1 cellular context compared by ENCODE assay signal in the genomic region with DNA sequence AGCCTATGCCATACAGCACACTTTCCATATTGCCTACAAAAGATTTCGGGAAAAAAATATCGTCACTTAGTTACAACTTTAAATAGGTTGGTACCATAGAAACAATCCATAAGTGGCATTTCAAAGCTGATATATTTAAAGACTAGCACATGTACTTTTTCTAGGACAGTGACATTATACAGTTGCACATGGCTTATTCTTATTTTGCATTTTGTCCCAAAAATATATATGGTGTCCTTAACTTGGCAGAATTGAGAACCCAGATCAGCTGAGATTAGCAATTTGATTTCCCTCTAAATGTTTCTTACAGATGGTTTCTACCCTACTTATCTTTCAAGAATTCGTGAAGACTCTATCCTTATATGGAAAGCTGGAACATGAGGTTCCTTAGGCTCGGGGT.
TF ChIP-seq lines count a peak whose summit lies in the region.

No MANE protein-coding gene starts in this region.

TF ChIP-seq in K562, 482 proteins besides CTCF, POLR2A, EP300 and RAD21:
- TF ChIP-seq, protein P1, sequence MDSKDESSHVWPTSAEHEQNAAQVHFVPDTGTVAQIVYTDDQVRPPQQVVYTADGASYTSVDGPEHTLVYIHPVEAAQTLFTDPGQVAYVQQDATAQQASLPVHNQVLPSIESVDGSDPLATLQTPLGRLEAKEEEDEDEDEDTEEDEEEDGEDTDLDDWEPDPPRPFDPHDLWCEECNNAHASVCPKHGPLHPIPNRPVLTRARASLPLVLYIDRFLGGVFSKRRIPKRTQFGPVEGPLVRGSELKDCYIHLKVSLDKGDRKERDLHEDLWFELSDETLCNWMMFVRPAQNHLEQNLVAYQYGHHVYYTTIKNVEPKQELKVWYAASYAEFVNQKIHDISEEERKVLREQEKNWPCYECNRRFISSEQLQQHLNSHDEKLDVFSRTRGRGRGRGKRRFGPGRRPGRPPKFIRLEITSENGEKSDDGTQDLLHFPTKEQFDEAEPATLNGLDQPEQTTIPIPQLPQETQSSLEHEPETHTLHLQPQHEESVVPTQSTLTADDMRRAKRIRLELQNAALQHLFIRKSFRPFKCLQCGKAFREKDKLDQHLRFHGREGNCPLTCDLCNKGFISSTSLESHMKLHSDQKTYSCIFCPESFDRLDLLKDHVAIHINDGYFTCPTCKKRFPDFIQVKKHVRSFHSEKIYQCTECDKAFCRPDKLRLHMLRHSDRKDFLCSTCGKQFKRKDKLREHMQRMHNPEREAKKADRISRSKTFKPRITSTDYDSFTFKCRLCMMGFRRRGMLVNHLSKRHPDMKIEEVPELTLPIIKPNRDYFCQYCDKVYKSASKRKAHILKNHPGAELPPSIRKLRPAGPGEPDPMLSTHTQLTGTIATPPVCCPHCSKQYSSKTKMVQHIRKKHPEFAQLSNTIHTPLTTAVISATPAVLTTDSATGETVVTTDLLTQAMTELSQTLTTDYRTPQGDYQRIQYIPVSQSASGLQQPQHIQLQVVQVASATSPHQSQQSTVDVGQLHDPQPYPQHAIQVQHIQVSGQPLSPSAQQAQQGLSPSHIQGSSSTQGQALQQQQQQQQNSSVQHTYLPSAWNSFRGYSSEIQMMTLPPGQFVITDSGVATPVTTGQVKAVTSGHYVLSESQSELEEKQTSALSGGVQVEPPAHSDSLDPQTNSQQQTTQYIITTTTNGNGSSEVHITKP (IDR thresholded peaks at IDR 0.05; ENCODE audit: partially characterized antibody) = peak; percentile 7
- no peak for TF ChIP-seq PHB2 (IDR thresholded peaks at IDR 0.05; ENCODE audit: low read depth)
